8 cellular contexts compared by ENCODE assay signal in the genomic region with DNA sequence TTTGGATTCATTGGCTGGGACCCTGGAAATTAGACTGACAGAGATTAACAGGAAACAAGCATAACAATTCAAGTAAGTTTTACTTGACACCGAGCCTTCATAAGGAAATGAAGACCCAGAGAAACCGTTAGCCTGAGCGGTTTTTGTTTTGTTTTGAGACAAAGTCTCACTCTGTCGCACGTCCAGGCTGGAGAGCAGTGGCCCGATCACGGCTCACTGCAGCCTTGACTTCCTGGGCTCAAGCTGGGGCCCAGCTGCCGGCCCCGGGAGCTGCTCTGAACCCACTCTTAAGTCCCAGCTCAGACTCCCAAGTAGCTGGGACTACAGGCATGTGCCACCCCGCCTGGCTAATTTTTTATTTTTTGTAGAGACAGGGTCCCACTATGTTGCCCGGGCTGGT.
DNase-seq lines count a peak whose midpoint lies in the region; ATAC-seq and TF ChIP-seq lines count a peak whose summit lies in the region.

No MANE protein-coding gene starts in this region.

- DNase-seq in GM12864 (ENCODE audit: low read depth) (peak; percentile 88), pons (ENCODE audit: low spot score) (no peak), GF-D8 (lab: John Stamatoyannopoulos, UW) (no peak), H4 (ENCODE audit: low spot score) (no peak), inferior parietal cortex (ENCODE audit: extremely low spot score) (no peak)
- peak; percentile 61 to 65 for DNase-seq in activated T-cell treated with anti-CD3 and anti-CD28 coated beads, Interleukin-2, amount 50 U/mL, for 48 hours
- DNase-seq in naive thymus-derived CD8-positive, alpha-beta T cell: peak in 2 of 10 donors; percentile 45 to 57

- H3K27ac Mint-ChIP-seq in naive thymus-derived CD8-positive, alpha-beta T cell: peak overlapping the region; percentile 92 to 99 (median 97)

- H3K27me3 Mint-ChIP-seq in naive thymus-derived CD8-positive, alpha-beta T cell: no peaks in the 10 kb centered on the region

- H3K4me3 ChIP-seq in GM12864 (ENCODE audit: low read depth, low read length): peak overlapping the region; percentile 11; the same call in 1 of the 2 replicates

- ATAC-seq in HG02610 (IDR thresholded peaks at IDR 0.05; ENCODE audit: unreplicated experiment): peak; percentile 40
- peak in 1 of 2 donors; percentile 7 for ATAC-seq in naive thymus-derived CD8-positive, alpha-beta T cell

- H3K4me1 Mint-ChIP-seq in naive thymus-derived CD8-positive, alpha-beta T cell: peaks cover 46 to 95% (median 93%) of the 10 kb centered on the region in 4 donors

- H3K36me3 Mint-ChIP-seq in naive thymus-derived CD8-positive, alpha-beta T cell: peaks cover 0 to 26% (median 12%) of the 10 kb centered on the region in 3 donors

- H3K9me3 Mint-ChIP-seq in naive thymus-derived CD8-positive, alpha-beta T cell: no peaks in the 10 kb centered on the region

- POLR2A ChIA-PET in naive thymus-derived CD8-positive, alpha-beta T cell (lab: Charles Lee): interaction anchor here (0.9 to 74.5 kb wide), 8 partner anchors 11 to 496 kb away, joined by 3 to 5369 read pairs (median 4); a partner anchor contains a TSS

- peak overlapping the region; percentile 82 to 98 (median 90) for H3K4me3 Mint-ChIP-seq in naive thymus-derived CD8-positive, alpha-beta T cell

- TF ChIP-seq CTCF in GM12864 (IDR thresholded peaks at IDR 0.05; ENCODE audit: low read depth, low read length, missing control alignments): no peak

Comparison
In these comparisons a context has a peak if more than half of its experiments do, and no peak if none do; other contexts are left out.
1. DNase-seq: peak in GM12864 (single experiment) and activated T-cell treated with anti-CD3 and anti-CD28 coated beads, Interleukin-2, amount 50 U/mL, for 48 hours (2 of 2); none in pons (single experiment), GF-D8 (single experiment), H4 (single experiment) and inferior parietal cortex (single experiment).